Comparison of ENCODE assay signal across 1 cellular context in the genomic region with DNA sequence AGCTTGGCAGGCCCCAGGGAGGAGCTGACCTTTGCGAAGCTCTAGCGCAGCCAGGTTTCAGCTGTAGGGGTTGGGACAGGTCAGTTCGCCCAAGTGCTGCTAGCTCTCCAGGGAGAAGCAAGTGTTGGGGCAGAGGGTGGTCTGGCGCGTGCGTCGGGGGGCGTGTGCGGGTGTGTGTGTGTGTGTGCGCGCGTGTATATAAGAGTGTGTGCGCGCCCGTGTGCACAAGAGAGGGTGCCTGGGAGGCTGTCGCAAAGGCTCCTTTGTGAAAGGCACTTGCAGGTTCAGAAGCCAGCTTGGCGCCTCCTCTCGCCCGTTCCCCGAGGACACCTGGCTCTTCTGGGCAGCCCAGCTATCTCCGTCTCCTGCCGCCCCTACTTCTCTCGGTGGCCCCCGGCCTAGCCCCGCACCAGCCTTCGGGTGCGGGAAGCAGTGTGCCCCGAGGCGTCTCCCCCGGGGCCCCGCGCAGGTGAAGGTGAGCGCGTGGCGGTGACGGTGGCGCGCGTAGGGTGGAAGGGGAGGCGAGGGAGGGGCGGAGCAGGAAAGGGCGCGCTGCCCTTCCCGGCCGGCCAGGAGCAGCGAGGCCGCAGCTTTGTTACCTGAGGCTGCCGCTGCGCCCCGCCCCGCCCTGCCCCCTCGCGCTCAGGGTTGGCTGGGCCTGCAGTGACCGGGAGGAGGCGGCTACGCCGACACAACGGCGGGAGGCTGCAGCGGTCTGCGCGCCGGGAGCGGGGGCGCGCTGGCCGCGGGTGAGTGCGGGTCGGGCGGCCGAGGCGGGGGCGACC.
TF ChIP-seq lines count a peak whose summit lies in the region.

A gene with protein sequence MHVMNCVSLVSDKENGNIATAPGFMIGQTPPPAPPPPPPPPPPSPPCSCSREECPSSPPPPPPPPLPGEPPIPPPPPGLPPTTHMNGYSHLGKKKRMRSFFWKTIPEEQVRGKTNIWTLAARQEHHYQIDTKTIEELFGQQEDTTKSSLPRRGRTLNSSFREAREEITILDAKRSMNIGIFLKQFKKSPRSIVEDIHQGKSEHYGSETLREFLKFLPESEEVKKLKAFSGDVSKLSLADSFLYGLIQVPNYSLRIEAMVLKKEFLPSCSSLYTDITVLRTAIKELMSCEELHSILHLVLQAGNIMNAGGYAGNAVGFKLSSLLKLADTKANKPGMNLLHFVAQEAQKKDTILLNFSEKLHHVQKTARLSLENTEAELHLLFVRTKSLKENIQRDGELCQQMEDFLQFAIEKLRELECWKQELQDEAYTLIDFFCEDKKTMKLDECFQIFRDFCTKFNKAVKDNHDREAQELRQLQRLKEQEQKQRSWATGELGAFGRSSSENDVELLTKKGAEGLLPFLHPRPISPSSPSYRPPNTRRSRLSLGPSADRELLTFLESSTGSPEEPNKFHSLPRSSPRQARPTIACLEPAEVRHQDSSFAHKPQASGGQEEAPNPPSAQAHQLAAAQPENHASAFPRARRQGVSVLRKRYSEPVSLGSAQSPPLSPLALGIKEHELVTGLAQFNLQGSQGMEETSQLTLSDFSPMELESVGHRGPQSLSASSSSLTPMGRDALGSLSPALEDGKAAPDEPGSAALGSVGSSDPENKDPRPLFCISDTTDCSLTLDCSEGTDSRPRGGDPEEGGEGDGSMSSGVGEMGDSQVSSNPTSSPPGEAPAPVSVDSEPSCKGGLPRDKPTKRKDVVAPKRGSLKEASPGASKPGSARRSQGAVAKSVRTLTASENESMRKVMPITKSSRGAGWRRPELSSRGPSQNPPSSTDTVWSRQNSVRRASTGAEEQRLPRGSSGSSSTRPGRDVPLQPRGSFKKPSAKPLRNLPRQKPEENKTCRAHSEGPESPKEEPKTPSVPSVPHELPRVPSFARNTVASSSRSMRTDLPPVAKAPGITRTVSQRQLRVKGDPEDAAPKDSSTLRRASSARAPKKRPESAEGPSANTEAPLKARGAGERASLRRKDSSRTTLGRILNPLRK (plus strand): TSS at position 663 of the 785 bp plus-strand sequence. CDS start 6,735 bp downstream, outside the sequence.

TF ChIP-seq in WTC11, 78 proteins besides CTCF, POLR2A, EP300 and RAD21 (continued from another document and continues in another):
- TF ChIP-seq, protein P1, sequence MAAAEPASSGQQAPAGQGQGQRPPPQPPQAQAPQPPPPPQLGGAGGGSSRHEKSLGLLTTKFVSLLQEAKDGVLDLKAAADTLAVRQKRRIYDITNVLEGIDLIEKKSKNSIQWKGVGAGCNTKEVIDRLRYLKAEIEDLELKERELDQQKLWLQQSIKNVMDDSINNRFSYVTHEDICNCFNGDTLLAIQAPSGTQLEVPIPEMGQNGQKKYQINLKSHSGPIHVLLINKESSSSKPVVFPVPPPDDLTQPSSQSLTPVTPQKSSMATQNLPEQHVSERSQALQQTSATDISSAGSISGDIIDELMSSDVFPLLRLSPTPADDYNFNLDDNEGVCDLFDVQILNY (CRISPR knock-in tag; IDR thresholded peaks at IDR 0.05): no peak; the same call in 1 of the 2 replicates
- TF ChIP-seq ZNF423 (CRISPR knock-in tag; IDR thresholded peaks at IDR 0.05) (no peak), CREB1 (CRISPR knock-in tag; IDR thresholded peaks at IDR 0.05) (no peak), ETV6 (CRISPR knock-in tag; IDR thresholded peaks at IDR 0.05) (peak; percentile 65), ZNF671 (CRISPR knock-in tag; IDR thresholded peaks at IDR 0.05) (no peak), GTF2I (CRISPR knock-in tag; conservative IDR thresholded peaks at IDR 0.05) (no peak), NFYB (CRISPR knock-in tag; conservative IDR thresholded peaks at IDR 0.05; ENCODE audit: low read depth) (0 out of 2 replicates have a peak, but pooled peaks have one; percentile 10), FOXK1 (CRISPR knock-in tag; IDR thresholded peaks at IDR 0.05) (peak; percentile 88), FOXP1 (CRISPR knock-in tag; IDR thresholded peaks at IDR 0.05; ENCODE audit: borderline replicate concordance) (peak; percentile 84), MYBL2 (CRISPR knock-in tag; IDR thresholded peaks at IDR 0.05) (peak; percentile 93), TCF7 (CRISPR knock-in tag; IDR thresholded peaks at IDR 0.05; ENCODE audit: low read depth) (peak; percentile 65; the same call in 1 of the 2 replicates), TEAD1 (CRISPR knock-in tag; IDR thresholded peaks at IDR 0.05) (0 out of 2 replicates have a peak, but pooled peaks have one; percentile 35), ZNF219 (CRISPR knock-in tag; IDR thresholded peaks at IDR 0.05; ENCODE audit: borderline replicate concordance) (no peak), NR1H2 (CRISPR knock-in tag; IDR thresholded peaks at IDR 0.05) (no peak)
- TF ChIP-seq, protein P2, sequence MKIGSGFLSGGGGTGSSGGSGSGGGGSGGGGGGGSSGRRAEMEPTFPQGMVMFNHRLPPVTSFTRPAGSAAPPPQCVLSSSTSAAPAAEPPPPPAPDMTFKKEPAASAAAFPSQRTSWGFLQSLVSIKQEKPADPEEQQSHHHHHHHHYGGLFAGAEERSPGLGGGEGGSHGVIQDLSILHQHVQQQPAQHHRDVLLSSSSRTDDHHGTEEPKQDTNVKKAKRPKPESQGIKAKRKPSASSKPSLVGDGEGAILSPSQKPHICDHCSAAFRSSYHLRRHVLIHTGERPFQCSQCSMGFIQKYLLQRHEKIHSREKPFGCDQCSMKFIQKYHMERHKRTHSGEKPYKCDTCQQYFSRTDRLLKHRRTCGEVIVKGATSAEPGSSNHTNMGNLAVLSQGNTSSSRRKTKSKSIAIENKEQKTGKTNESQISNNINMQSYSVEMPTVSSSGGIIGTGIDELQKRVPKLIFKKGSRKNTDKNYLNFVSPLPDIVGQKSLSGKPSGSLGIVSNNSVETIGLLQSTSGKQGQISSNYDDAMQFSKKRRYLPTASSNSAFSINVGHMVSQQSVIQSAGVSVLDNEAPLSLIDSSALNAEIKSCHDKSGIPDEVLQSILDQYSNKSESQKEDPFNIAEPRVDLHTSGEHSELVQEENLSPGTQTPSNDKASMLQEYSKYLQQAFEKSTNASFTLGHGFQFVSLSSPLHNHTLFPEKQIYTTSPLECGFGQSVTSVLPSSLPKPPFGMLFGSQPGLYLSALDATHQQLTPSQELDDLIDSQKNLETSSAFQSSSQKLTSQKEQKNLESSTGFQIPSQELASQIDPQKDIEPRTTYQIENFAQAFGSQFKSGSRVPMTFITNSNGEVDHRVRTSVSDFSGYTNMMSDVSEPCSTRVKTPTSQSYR (CRISPR knock-in tag; IDR thresholded peaks at IDR 0.05): 0 out of 2 replicates have a peak, but pooled peaks have one; percentile 60
- TF ChIP-seq, protein P3, sequence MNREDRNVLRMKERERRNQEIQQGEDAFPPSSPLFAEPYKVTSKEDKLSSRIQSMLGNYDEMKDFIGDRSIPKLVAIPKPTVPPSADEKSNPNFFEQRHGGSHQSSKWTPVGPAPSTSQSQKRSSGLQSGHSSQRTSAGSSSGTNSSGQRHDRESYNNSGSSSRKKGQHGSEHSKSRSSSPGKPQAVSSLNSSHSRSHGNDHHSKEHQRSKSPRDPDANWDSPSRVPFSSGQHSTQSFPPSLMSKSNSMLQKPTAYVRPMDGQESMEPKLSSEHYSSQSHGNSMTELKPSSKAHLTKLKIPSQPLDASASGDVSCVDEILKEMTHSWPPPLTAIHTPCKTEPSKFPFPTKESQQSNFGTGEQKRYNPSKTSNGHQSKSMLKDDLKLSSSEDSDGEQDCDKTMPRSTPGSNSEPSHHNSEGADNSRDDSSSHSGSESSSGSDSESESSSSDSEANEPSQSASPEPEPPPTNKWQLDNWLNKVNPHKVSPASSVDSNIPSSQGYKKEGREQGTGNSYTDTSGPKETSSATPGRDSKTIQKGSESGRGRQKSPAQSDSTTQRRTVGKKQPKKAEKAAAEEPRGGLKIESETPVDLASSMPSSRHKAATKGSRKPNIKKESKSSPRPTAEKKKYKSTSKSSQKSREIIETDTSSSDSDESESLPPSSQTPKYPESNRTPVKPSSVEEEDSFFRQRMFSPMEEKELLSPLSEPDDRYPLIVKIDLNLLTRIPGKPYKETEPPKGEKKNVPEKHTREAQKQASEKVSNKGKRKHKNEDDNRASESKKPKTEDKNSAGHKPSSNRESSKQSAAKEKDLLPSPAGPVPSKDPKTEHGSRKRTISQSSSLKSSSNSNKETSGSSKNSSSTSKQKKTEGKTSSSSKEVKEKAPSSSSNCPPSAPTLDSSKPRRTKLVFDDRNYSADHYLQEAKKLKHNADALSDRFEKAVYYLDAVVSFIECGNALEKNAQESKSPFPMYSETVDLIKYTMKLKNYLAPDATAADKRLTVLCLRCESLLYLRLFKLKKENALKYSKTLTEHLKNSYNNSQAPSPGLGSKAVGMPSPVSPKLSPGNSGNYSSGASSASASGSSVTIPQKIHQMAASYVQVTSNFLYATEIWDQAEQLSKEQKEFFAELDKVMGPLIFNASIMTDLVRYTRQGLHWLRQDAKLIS (CRISPR knock-in tag; IDR thresholded peaks at IDR 0.05; ENCODE audit: borderline replicate concordance): 0 out of 2 replicates have a peak, but pooled peaks have one; percentile 67
- TF ChIP-seq, protein P4, sequence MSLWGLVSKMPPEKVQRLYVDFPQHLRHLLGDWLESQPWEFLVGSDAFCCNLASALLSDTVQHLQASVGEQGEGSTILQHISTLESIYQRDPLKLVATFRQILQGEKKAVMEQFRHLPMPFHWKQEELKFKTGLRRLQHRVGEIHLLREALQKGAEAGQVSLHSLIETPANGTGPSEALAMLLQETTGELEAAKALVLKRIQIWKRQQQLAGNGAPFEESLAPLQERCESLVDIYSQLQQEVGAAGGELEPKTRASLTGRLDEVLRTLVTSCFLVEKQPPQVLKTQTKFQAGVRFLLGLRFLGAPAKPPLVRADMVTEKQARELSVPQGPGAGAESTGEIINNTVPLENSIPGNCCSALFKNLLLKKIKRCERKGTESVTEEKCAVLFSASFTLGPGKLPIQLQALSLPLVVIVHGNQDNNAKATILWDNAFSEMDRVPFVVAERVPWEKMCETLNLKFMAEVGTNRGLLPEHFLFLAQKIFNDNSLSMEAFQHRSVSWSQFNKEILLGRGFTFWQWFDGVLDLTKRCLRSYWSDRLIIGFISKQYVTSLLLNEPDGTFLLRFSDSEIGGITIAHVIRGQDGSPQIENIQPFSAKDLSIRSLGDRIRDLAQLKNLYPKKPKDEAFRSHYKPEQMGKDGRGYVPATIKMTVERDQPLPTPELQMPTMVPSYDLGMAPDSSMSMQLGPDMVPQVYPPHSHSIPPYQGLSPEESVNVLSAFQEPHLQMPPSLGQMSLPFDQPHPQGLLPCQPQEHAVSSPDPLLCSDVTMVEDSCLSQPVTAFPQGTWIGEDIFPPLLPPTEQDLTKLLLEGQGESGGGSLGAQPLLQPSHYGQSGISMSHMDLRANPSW (CRISPR knock-in tag; conservative IDR thresholded peaks at IDR 0.05; ENCODE audit: low read depth): no peak
- TF ChIP-seq, protein P5, sequence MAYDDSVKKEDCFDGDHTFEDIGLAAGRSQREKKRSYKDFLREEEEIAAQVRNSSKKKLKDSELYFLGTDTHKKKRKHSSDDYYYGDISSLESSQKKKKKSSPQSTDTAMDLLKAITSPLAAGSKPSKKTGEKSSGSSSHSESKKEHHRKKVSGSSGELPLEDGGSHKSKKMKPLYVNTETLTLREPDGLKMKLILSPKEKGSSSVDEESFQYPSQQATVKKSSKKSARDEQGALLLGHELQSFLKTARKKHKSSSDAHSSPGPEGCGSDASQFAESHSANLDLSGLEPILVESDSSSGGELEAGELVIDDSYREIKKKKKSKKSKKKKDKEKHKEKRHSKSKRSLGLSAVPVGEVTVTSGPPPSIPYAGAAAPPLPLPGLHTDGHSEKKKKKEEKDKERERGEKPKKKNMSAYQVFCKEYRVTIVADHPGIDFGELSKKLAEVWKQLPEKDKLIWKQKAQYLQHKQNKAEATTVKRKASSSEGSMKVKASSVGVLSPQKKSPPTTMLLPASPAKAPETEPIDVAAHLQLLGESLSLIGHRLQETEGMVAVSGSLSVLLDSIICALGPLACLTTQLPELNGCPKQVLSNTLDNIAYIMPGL (CRISPR knock-in tag; IDR thresholded peaks at IDR 0.05): peak; percentile 77; the same call in 1 of the 2 replicates
- TF ChIP-seq, protein P6, sequence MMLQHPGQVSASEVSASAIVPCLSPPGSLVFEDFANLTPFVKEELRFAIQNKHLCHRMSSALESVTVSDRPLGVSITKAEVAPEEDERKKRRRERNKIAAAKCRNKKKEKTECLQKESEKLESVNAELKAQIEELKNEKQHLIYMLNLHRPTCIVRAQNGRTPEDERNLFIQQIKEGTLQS (CRISPR knock-in tag; conservative IDR thresholded peaks at IDR 0.05): no peak
- TF ChIP-seq, protein P7, sequence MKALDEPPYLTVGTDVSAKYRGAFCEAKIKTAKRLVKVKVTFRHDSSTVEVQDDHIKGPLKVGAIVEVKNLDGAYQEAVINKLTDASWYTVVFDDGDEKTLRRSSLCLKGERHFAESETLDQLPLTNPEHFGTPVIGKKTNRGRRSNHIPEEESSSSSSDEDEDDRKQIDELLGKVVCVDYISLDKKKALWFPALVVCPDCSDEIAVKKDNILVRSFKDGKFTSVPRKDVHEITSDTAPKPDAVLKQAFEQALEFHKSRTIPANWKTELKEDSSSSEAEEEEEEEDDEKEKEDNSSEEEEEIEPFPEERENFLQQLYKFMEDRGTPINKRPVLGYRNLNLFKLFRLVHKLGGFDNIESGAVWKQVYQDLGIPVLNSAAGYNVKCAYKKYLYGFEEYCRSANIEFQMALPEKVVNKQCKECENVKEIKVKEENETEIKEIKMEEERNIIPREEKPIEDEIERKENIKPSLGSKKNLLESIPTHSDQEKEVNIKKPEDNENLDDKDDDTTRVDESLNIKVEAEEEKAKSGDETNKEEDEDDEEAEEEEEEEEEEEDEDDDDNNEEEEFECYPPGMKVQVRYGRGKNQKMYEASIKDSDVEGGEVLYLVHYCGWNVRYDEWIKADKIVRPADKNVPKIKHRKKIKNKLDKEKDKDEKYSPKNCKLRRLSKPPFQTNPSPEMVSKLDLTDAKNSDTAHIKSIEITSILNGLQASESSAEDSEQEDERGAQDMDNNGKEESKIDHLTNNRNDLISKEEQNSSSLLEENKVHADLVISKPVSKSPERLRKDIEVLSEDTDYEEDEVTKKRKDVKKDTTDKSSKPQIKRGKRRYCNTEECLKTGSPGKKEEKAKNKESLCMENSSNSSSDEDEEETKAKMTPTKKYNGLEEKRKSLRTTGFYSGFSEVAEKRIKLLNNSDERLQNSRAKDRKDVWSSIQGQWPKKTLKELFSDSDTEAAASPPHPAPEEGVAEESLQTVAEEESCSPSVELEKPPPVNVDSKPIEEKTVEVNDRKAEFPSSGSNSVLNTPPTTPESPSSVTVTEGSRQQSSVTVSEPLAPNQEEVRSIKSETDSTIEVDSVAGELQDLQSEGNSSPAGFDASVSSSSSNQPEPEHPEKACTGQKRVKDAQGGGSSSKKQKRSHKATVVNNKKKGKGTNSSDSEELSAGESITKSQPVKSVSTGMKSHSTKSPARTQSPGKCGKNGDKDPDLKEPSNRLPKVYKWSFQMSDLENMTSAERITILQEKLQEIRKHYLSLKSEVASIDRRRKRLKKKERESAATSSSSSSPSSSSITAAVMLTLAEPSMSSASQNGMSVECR (CRISPR knock-in tag; IDR thresholded peaks at IDR 0.05; ENCODE audit: borderline replicate concordance): peak; percentile 47; the same call in 1 of the 2 replicates
- TF ChIP-seq, protein P8, sequence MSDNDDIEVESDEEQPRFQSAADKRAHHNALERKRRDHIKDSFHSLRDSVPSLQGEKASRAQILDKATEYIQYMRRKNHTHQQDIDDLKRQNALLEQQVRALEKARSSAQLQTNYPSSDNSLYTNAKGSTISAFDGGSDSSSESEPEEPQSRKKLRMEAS (CRISPR knock-in tag; IDR thresholded peaks at IDR 0.05): peak; percentile 94
- TF ChIP-seq, protein P9, sequence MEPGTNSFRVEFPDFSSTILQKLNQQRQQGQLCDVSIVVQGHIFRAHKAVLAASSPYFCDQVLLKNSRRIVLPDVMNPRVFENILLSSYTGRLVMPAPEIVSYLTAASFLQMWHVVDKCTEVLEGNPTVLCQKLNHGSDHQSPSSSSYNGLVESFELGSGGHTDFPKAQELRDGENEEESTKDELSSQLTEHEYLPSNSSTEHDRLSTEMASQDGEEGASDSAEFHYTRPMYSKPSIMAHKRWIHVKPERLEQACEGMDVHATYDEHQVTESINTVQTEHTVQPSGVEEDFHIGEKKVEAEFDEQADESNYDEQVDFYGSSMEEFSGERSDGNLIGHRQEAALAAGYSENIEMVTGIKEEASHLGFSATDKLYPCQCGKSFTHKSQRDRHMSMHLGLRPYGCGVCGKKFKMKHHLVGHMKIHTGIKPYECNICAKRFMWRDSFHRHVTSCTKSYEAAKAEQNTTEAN (CRISPR knock-in tag; IDR thresholded peaks at IDR 0.05): peak; percentile 96
